Comparison of ENCODE assay signal across 17 cellular contexts in the genomic region with DNA sequence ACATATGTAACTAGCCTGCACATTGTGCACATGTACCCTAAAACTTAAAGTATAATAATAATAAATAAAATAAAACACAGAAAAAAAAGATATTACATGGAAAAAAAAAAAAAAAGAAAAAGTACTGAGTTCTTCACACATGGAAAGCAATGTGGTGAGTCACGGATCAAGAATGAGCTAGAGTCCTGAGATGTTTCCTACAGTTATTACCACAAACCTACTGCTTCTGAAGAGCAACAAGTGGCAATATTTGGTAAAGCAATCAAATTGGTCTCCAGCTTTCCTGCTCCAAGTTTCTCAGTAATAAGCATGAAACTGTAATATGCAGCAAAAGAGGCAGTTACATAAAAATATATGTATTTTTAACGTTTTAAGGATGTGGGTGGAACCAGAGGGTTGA.
DNase-seq lines count a peak whose midpoint lies in the region; ATAC-seq and TF ChIP-seq lines count a peak whose summit lies in the region.
"Had no signal": no experiment of that assay in that cellular context is flagged by ENCODE, and none has a peak within 500 bp of the region (broad histone marks: within the 10 kb centered on the region; RNA-seq: fewer than 3 reads in every experiment).

No MANE protein-coding gene starts in this region.

- H3K4me1 Mint-ChIP-seq in nephron progenitor cell: peaks cover 27% of the 10 kb centered on the region
- H3K4me1 Mint-ChIP-seq: stimulated activated effector memory CD8-positive, alpha-beta T cell treated with anti-CD3 and anti-CD28 coated beads, Interleukin-12 subunit alpha, Interleukin-12 subunit beta, amount 100 ng/mL, for 72 hours had no signal

- no peaks in the 10 kb centered on the region for H3K79me2 ChIP-seq in fibroblast of lung (ENCODE audit: control insufficient read depth, insufficient read depth, low read length)

- no peak for TF ChIP-seq CTCF in fibroblast of lung (conservative IDR thresholded peaks at IDR 0.05 in 1 of 2, IDR thresholded peaks at IDR 0.05 in 1 of 2; ENCODE audit: low read depth in 1 of 2, low read length in 2 of 2)
- TF ChIP-seq CTCF in nephron progenitor cell (IDR thresholded peaks at IDR 0.05): no peak

- no peaks in the 10 kb centered on the region for H3K27me3 ChIP-seq in fibroblast of lung (ENCODE audit: control insufficient read depth, insufficient read depth, low read length)
- H3K27me3 ChIP-seq: neural progenitor cell, sigmoid colon had no signal

- no peak overlapping the region for H3K4me3 ChIP-seq in fibroblast of lung (replicated peaks in 1 of 4; ENCODE audit: control extremely low read depth in 1 of 4, insufficient read depth in 1 of 4, low read depth in 3 of 4, low read length in 4 of 4)
- H3K4me3 ChIP-seq: lower lobe of right lung, neural progenitor cell, sigmoid colon had no signal

- no peaks in the 10 kb centered on the region for H3K9me3 ChIP-seq in fibroblast of lung (ENCODE audit: control insufficient read depth, insufficient read depth, low read depth, low read length)
- H3K9me3 ChIP-seq: lower lobe of right lung, sigmoid colon had no signal

- no peak overlapping the region for H3K9ac ChIP-seq in fibroblast of lung (ENCODE audit: insufficient read depth, low read length)
- H3K9ac ChIP-seq: neural progenitor cell had no signal

- no peak overlapping the region for H2AFZ ChIP-seq in fibroblast of lung (ENCODE audit: low read length)
- H2AFZ ChIP-seq: neural progenitor cell had no signal

- peaks cover 4% of the 10 kb centered on the region for H3K27me3 Mint-ChIP-seq in nephron progenitor cell (ENCODE audit: low read depth, poor library complexity)

- H4K20me1 ChIP-seq in fibroblast of lung (ENCODE audit: control insufficient read depth, extremely low read depth, insufficient read depth, low read length): no peaks in the 10 kb centered on the region

- no peak overlapping the region for H3K4me2 ChIP-seq in fibroblast of lung (ENCODE audit: extremely low read depth, insufficient read depth, low read length)
- H3K4me2 ChIP-seq: neural progenitor cell had no signal

- no peak overlapping the region for H3K27ac ChIP-seq in fibroblast of lung (ENCODE audit: insufficient read depth, low read length)
- H3K27ac ChIP-seq: epithelial cell of prostate, lower lobe of right lung, neural progenitor cell, sigmoid colon, VCaP had no signal

- no peaks in the 10 kb centered on the region for H3K4me1 ChIP-seq in fibroblast of lung (ENCODE audit: control insufficient read depth, extremely low read depth, insufficient read depth, low read length)
- H3K4me1 ChIP-seq: lower lobe of right lung, sigmoid colon had no signal

- H3K36me3 ChIP-seq in fibroblast of lung (ENCODE audit: control insufficient read depth, insufficient read depth, low read length): no peaks in the 10 kb centered on the region
- H3K36me3 ChIP-seq: lower lobe of right lung, neural progenitor cell, sigmoid colon had no signal

- peaks cover 29% of the 10 kb centered on the region for H3K36me3 Mint-ChIP-seq in nephron progenitor cell (ENCODE audit: low read depth)
- H3K36me3 Mint-ChIP-seq: stimulated activated effector memory CD8-positive, alpha-beta T cell treated with anti-CD3 and anti-CD28 coated beads, Interleukin-12 subunit alpha, Interleukin-12 subunit beta, amount 100 ng/mL, for 72 hours had no signal

- no peak overlapping the region for H3K4me3 Mint-ChIP-seq in nephron progenitor cell
- H3K4me3 Mint-ChIP-seq: neural progenitor cell; stimulated activated effector memory CD8-positive, alpha-beta T cell treated with anti-CD3 and anti-CD28 coated beads, Interleukin-12 subunit alpha, Interleukin-12 subunit beta, amount 100 ng/mL, for 72 hours had no signal

- peaks cover 30% of the 10 kb centered on the region for H3K9me3 Mint-ChIP-seq in nephron progenitor cell

- DNase-seq in GM04504 (ENCODE audit: low read depth) (peak; percentile 78), SW480 (ENCODE audit: low spot score) (peak; percentile 15), fibroblast of lung (ENCODE audit: low read depth in 2 of 2) (peak; percentile 68 to 91), stromal cell of bone marrow (ENCODE audit: low read depth) (peak; percentile 3), nephron progenitor cell (no peak)
- DNase-seq: activated CD8-positive, alpha-beta memory T cell treated with anti-CD3 and anti-CD28 coated beads, Interleukin-2, amount 50 U/mL, for 48 hours; activated naive CD4-positive, alpha-beta T cell treated with anti-CD3 and anti-CD28 coated beads, Interleukin-2, amount 50 U/mL, for 16 hours; GDM1; lower lobe of right lung; NCI-H226; sigmoid colon had no signal

- ATAC-seq in HG03039 (IDR thresholded peaks at IDR 0.05; ENCODE audit: unreplicated experiment) (no peak), HG02571 (IDR thresholded peaks at IDR 0.05; ENCODE audit: unreplicated experiment) (no peak)
- ATAC-seq: lower lobe of right lung; stimulated activated effector memory CD8-positive, alpha-beta T cell treated with anti-CD3 and anti-CD28 coated beads, Interleukin-12 subunit alpha, Interleukin-12 subunit beta, amount 100 ng/mL, for 72 hours had no signal

- no peak overlapping the region for H3K27ac Mint-ChIP-seq in nephron progenitor cell
- H3K27ac Mint-ChIP-seq: neural progenitor cell; stimulated activated effector memory CD8-positive, alpha-beta T cell treated with anti-CD3 and anti-CD28 coated beads, Interleukin-12 subunit alpha, Interleukin-12 subunit beta, amount 100 ng/mL, for 72 hours had no signal
